14 cellular contexts compared by ENCODE assay signal in the genomic region with DNA sequence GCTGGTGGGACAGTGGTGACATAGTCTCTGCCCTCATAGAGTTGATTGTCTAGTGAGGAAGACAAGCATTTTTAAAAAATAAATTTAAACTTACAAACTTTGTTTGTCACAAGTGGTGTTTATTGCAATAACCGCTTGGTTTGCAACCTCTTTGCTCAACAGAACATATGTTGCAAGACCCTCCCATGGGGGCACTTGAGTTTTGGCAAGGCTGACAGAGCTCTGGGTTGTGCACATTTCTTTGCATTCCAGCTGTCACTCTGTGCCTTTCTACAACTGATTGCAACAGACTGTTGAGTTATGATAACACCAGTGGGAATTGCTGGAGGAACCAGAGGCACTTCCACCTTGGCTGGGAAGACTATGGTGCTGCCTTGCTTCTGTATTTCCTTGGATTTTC. TPM values are rescaled to one million over a fixed set of nuclear protein-coding genes. Genes with fewer than 3 reads are reported as not detected.
A peak's percentile ranks its signal among the peaks of the same experiment; 100 is the strongest.
DNase-seq lines count a peak whose midpoint lies in the region; ATAC-seq, FAIRE-seq and TF ChIP-seq lines count a peak whose summit lies in the region.
"Had no signal": no experiment of that assay in that cellular context is flagged by ENCODE, and none has a peak within 500 bp of the region (broad histone marks: within the 10 kb centered on the region; RNA-seq: fewer than 3 reads in every experiment).

No MANE protein-coding gene starts in this region.

- FAIRE-seq in kidney (lab: Jason Lieb, UNC), result no peak

- CTCF ChIA-PET in PC-9 (lab: Charles Lee), result no interaction called here

- no peaks in the 10 kb centered on the region for H3K9me2 ChIP-seq in PC-9 (ENCODE audit: insufficient read depth)

- H3K9me3 ChIP-seq in kidney (ENCODE audit: control insufficient read depth in 1 of 2, low read length in 2 of 2), result no peaks in the 10 kb centered on the region
- H3K9me3 ChIP-seq in testis, result no peaks in the 10 kb centered on the region
- no peaks in the 10 kb centered on the region for H3K9me3 ChIP-seq in PC-9 (ENCODE audit: insufficient read depth, low read depth)

- POLR2A ChIA-PET in PC-9 (lab: Charles Lee; ENCODE audit: unreplicated experiment), result no interaction called here

- no peaks in the 10 kb centered on the region for H4K20me1 ChIP-seq in PC-9 (ENCODE audit: insufficient read depth)

- H3F3A ChIP-seq in PC-9 (ENCODE audit: insufficient read depth, low read depth), result peaks cover 21% of the 10 kb centered on the region

- TF ChIP-seq CTCF in cardiac fibroblast (IDR thresholded peaks at IDR 0.05; ENCODE audit: low read depth, low read length) (no peak), kidney (IDR thresholded peaks at IDR 0.05; ENCODE audit: borderline replicate concordance, extremely low read depth, insufficient read depth) (no peak), testis (IDR thresholded peaks at IDR 0.05) (no peak), PC-9 (conservative IDR thresholded peaks at IDR 0.05) (no peak)

- no peak overlapping the region for H2AFZ ChIP-seq in PC-9
- H2AFZ ChIP-seq: GM23338 had no signal

- no peak for ATAC-seq in GM21825 (IDR thresholded peaks at IDR 0.05; ENCODE audit: unreplicated experiment)
- ATAC-seq: activated naive CD8-positive, alpha-beta T cell treated with anti-CD3 and anti-CD28 coated beads, Interleukin-2, amount 50 U/mL, for 24 hours; GM23338 had no signal

- H3K36me3 ChIP-seq in kidney (ENCODE audit: control insufficient read depth in 1 of 2, insufficient read depth in 2 of 2, low read length in 2 of 2) (no peaks in the 10 kb centered on the region), testis (ENCODE audit: low read depth, missing control alignments) (no peaks in the 10 kb centered on the region), PC-9 (ENCODE audit: low read depth) (0 out of 2 replicates have a peak, but pooled peaks cover 8% of the 10 kb centered on the region)

- no peak for TF ChIP-seq POLR2A in testis (IDR thresholded peaks at IDR 0.05)

- intact Hi-C loops in kidney (cut with DNase I), result no loop called here
- intact Hi-C loops in testis (cut with DNase I; ENCODE audit: low total_unique reads), result no loop called here
- intact Hi-C loops in PC-9 (cut with micrococcal nuclease; ENCODE audit: unreplicated experiment), result no loop called here

- H3K4me1 ChIP-seq in kidney (ENCODE audit: control insufficient read depth in 1 of 2, insufficient read depth in 1 of 2, low read depth in 1 of 2, low read length in 2 of 2) (peaks cover 0 to 6% of the 10 kb centered on the region in 2 donors), testis (peaks cover 3% of the 10 kb centered on the region), PC-9 (replicated peaks; ENCODE audit: insufficient read depth) (peaks cover 6% of the 10 kb centered on the region)

- H3K27ac ChIP-seq in kidney (ENCODE audit: low read depth in 2 of 2, low read length in 2 of 2), result no peak overlapping the region
- H3K27ac ChIP-seq in testis, result no peak overlapping the region
- H3K27ac ChIP-seq in PC-9, result no peak overlapping the region

- no peaks in the 10 kb centered on the region for H3K79me2 ChIP-seq in PC-9 (ENCODE audit: low read depth)

- 79 to 88% methylated on average over 1 of the region's 1 CpG for WGBS in testis, 2 donors

- H3K4me3 ChIP-seq in cardiac fibroblast (replicated peaks in 1 of 2; ENCODE audit: low read depth in 2 of 2, low read length in 2 of 2), result no peak overlapping the region
- no peak overlapping the region for H3K4me3 ChIP-seq in kidney (ENCODE audit: low read length in 2 of 2)
- H3K4me3 ChIP-seq in testis, result no peak overlapping the region
- no peak overlapping the region for H3K4me3 ChIP-seq in PC-9
- H3K4me3 ChIP-seq: GM23338 had no signal

- peak; percentile 87 for DNase-seq in MV-4-11 (lab: John Stamatoyannopoulos, UW)
- DNase-seq in cardiac fibroblast (ENCODE audit: low read depth in 2 of 2), result peak; percentile 97 to 99
- peak; percentile 84 for DNase-seq in kidney
- peak; percentile 68 for DNase-seq in testis
- no peak for DNase-seq in PC-9
- DNase-seq in NCI-H187 treated with DMSO at 0.1 percent for 48 hours (lab: John Stamatoyannopoulos, UW), result no peak
- DNase-seq in pons (ENCODE audit: low spot score), result no peak
- DNase-seq: activated CD4-positive, alpha-beta T cell treated with anti-CD3 and anti-CD28 coated beads, Interleukin-2, amount 10 ng/mL, durations not matched to agents 7 days and 5 days; activated naive CD8-positive, alpha-beta T cell treated with anti-CD3 and anti-CD28 coated beads, Interleukin-2, amount 50 U/mL, for 24 hours; erythroblast; NCI-H1417; stimulated activated naive CD4-positive, alpha-beta T cell treated with Interleukin-2 at 50 U/mL for 16 hours had no signal

- H3K27me3 ChIP-seq in testis, result no peaks in the 10 kb centered on the region
- H3K27me3 ChIP-seq in PC-9 (ENCODE audit: insufficient read depth, low read depth), result no peaks in the 10 kb centered on the region

- no peak overlapping the region for H3K4me2 ChIP-seq in PC-9
- H3K4me2 ChIP-seq: GM23338 had no signal

- H3K9ac ChIP-seq in kidney (ENCODE audit: low read length in 2 of 2), result no peak overlapping the region

- no TSS peak for BruUV-seq in PC-9 (replicated peaks; lab: Mats Ljungman, UMichigan)

RNA-seq across cellular contexts. Expression of a gene that starts 58.4 kb away (rescaled TPM):
- total RNA-seq in kidney, result 89.0 TPM
- polyA plus RNA-seq in kidney (ENCODE audit: insufficient read depth, low read depth, low replicate concordance), result 4.0 TPM
- 1 to 10 TPM; 1.9 to 3.4 TPM for total RNA-seq in testis
- polyA plus RNA-seq in testis (ENCODE audit: insufficient read depth, low read depth, low replicate concordance), result 8.5 TPM
- total RNA-seq in PC-9 (2021), result 105 and 109 TPM in 2 replicates

Comparison
In these comparisons a context has a peak if more than half of its experiments do, and no peak if none do; other contexts are left out.
1. DNase-seq: peak in MV-4-11 (single experiment), cardiac fibroblast (2 of 2), kidney (single experiment) and testis (single experiment); none in PC-9 (0 of 2), NCI-H187 treated with DMSO at 0.1 percent for 48 hours (single experiment) and pons (single experiment).
2. RNA of a gene that starts 58.4 kb away (total RNA-seq): 105 to 109 TPM in PC-9 and 89.0 TPM in kidney (single experiment); 1.9 to 3.4 TPM in testis; every median in the first group is over 10 times any median in the second.